Comparison of ENCODE assay signal across 13 cellular contexts in the genomic region with DNA sequence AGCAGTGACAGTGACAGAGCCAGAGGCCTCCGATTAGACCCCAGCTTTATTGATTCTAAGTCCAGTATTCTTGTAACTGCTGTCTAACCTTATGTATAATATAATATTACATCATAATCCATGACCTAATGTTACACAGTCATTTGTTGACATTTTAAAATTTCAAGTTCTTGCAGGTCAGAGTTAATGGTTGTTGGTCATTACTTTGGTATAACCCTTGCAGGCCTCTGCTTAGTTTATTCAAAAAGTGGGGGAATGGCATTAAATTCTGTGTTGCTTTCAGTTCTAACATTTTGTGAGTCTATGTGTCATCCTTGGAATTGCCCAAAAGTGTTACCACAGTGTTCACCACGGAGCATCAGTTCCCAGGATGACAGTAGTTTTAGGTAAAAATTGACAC.
A peak's percentile ranks its signal among the peaks of the same experiment; 100 is the strongest.
DNase-seq lines count a peak whose midpoint lies in the region; ATAC-seq and TF ChIP-seq lines count a peak whose summit lies in the region.
"Had no signal": no experiment of that assay in that cellular context is flagged by ENCODE, and none has a peak within 500 bp of the region (broad histone marks: within the 10 kb centered on the region; RNA-seq: fewer than 3 reads in every experiment).

No MANE protein-coding gene starts in this region.

- intact Hi-C loops in spleen (cut with DNase I; ENCODE audit: low total_unique reads) = no loop called here
- intact Hi-C loops in Right ventricle myocardium inferior (cut with DNase I) = no loop called here

- no peak for TF ChIP-seq POLR2A in spleen (IDR thresholded peaks at IDR 0.05)

- no peaks in the 10 kb centered on the region for H3K27me3 ChIP-seq in spleen (replicated peaks in 1 of 7)
- H3K27me3 ChIP-seq: esophagus squamous epithelium, ovary had no signal

- H3K9me3 Mint-ChIP-seq in activated T-cell treated with anti-CD3 and anti-CD28 coated beads, Interleukin-2, amount 50 U/mL, for 24 hours = peaks cover 12% of the 10 kb centered on the region
- H3K9me3 Mint-ChIP-seq in central memory CD8-positive, alpha-beta T cell = no peaks in the 10 kb centered on the region

- no peaks in the 10 kb centered on the region for H3K27me3 Mint-ChIP-seq in activated T-cell treated with anti-CD3 and anti-CD28 coated beads, Interleukin-2, amount 50 U/mL, for 24 hours
- no peaks in the 10 kb centered on the region for H3K27me3 Mint-ChIP-seq in central memory CD8-positive, alpha-beta T cell

- H3K36me3 ChIP-seq in spleen = no peaks in the 10 kb centered on the region
- H3K36me3 ChIP-seq: esophagus squamous epithelium, ovary had no signal

- peaks cover 13% of the 10 kb centered on the region for H3K36me3 Mint-ChIP-seq in activated T-cell treated with anti-CD3 and anti-CD28 coated beads, Interleukin-2, amount 50 U/mL, for 24 hours (ENCODE audit: low read depth)
- H3K36me3 Mint-ChIP-seq in central memory CD8-positive, alpha-beta T cell (ENCODE audit: insufficient read depth) = peaks cover 8% of the 10 kb centered on the region

- ATAC-seq in central memory CD8-positive, alpha-beta T cell (replicated peaks; ENCODE audit: extremely low read depth, poor library complexity, severe bottlenecking) = no peak
- no peak for ATAC-seq in Right ventricle myocardium inferior

- peaks cover 11 to 61% (median 34%) of the 10 kb centered on the region in 6 donors for H3K4me1 ChIP-seq in spleen

- H3K4me3 ChIP-seq in spleen = peak overlapping the region in 2 of 8 donors; percentile 1 to 41
- H3K4me3 ChIP-seq: esophagus squamous epithelium, ovary had no signal

- peaks cover 90% of the 10 kb centered on the region for H3K4me1 Mint-ChIP-seq in activated T-cell treated with anti-CD3 and anti-CD28 coated beads, Interleukin-2, amount 50 U/mL, for 24 hours (ENCODE audit: low read depth)
- H3K4me1 Mint-ChIP-seq in central memory CD8-positive, alpha-beta T cell = peaks cover 24% of the 10 kb centered on the region

- 68 to 75% (median 75%) methylated on average over 2 of the region's 2 CpGs for WGBS in spleen, 5 donors

- H3K27ac ChIP-seq in spleen = peak overlapping the region in 7 of 8 donors; percentile 37 to 86 (median 70)
- H3K27ac ChIP-seq: esophagus squamous epithelium, ovary, RWPE1 had no signal

- H3K4me3 Mint-ChIP-seq in activated T-cell treated with anti-CD3 and anti-CD28 coated beads, Interleukin-2, amount 50 U/mL, for 24 hours = peak overlapping the region; percentile 62
- peak overlapping the region; percentile 80 for H3K4me3 Mint-ChIP-seq in central memory CD8-positive, alpha-beta T cell

- DNase-seq in activated T-cell treated with anti-CD3 and anti-CD28 coated beads, Interleukin-2, amount 50 U/mL, for 24 hours = no peak
- no peak for DNase-seq in activated T-cell treated with anti-CD3 and anti-CD28 coated beads for 4 hours
- peak; percentile 44 for DNase-seq in M059J (ENCODE audit: low read depth)
- DNase-seq in central memory CD8-positive, alpha-beta T cell (ENCODE audit: low spot score in 2 of 2) = no peak
- DNase-seq in spleen = no peak
- no peak for DNase-seq in stimulated activated naive CD4-positive, alpha-beta T cell (lab: John Stamatoyannopoulos, UW)
- DNase-seq in Right ventricle myocardium inferior (ENCODE audit: missing footprints) = no peak
- DNase-seq in KG1 (lab: John Stamatoyannopoulos, UW) = no peak
- DNase-seq: esophagus squamous epithelium, mammary epithelial cell, NCI-H1092 treated with DMSO at 0.1 percent for 48 hours, ovary had no signal

- peak overlapping the region; percentile 99 for H3K27ac Mint-ChIP-seq in activated T-cell treated with anti-CD3 and anti-CD28 coated beads, Interleukin-2, amount 50 U/mL, for 24 hours
- H3K27ac Mint-ChIP-seq in central memory CD8-positive, alpha-beta T cell (ENCODE audit: low read depth) = peak overlapping the region; percentile 91

- TF ChIP-seq CTCF in spleen (IDR thresholded peaks at IDR 0.05 in 8 of 11, conservative IDR thresholded peaks at IDR 0.05 in 3 of 11) = no peak

- H3K9me3 ChIP-seq in spleen = peaks cover 0 to 12% (median 10%) of the 10 kb centered on the region in 8 donors
- H3K9me3 ChIP-seq: ovary had no signal
